In the genomic region with DNA sequence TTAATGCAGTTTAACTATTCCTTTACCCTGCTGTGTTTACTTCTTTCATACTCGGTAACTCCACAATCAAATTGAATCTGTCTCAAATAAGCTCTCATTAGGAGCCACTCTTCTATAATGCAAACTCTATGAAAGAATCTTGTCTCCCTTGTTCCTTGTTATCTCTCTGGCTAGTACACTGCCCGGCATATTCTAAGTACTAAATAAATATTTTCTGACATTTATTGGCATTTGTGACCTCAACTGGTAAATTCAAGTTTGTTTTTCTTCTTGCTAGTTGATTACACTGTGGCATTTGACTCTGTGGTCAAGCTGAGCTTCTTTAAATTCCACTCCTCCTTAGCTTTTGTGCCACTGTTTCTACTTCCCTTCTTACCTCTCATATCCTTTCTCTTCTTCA, we compare ENCODE assay signal across 21 cellular contexts.
"Had no signal": no experiment of that assay in that cellular context is flagged by ENCODE, and none has a peak within 500 bp of the region (broad histone marks: within the 10 kb centered on the region; RNA-seq: fewer than 3 reads in every experiment).

No MANE protein-coding gene starts in this region.

- FAIRE-seq: RCC 7860 had no signal

- DNase-seq: Karpas-422, KG1, MM.1S, NCI-H1048, NCI-H1105 treated with DMSO at 0.1 percent for 48 hours, NCI-H1417 treated with DMSO at 0.1 percent for 48 hours, NCI-H146, NCI-H1694 treated with DMSO at 0.1 percent for 48 hours, NCI-H1930, NCI-H2081, NCI-H2107, NCI-H226, NCI-H446, NCI-H510A, NCI-H524 treated with DMSO at 0.1 percent for 48 hours, NCI-H69, NCI-H774, Right ventricle myocardium superior, RPMI8226, SIG-M5 had no signal
